Comparison of ENCODE assay signal across 7 cellular contexts in genomic region chr2:105746177-105747080, GRCh38. TPM values are rescaled to one million over a fixed set of nuclear protein-coding genes. Genes with fewer than 3 reads are reported as not detected.
DNase-seq lines count a peak whose midpoint lies in the region; ATAC-seq, FAIRE-seq and TF ChIP-seq lines count a peak whose summit lies in the region.

No MANE protein-coding gene starts in this region.

- H3K4me1 Mint-ChIP-seq in T-cell, result peaks cover 78 to 87% (median 79%) of the 10 kb centered on the region in 3 donors

- CTCF ChIA-PET in T-cell (lab: Charles Lee), result interaction anchor here in 1 of 2 donors (0.6 to 3.5 kb wide), 9 partner anchors 8 to 340 kb away, joined by 3 to 20 read pairs (median 4); no protein-coding TSS in a partner anchor

- FAIRE-seq in kidney (lab: Jason Lieb, UNC), result no peak

- H3K27ac Mint-ChIP-seq in T-cell, result peak overlapping the region; percentile 92 to 98

- TF ChIP-seq CTCF in kidney (IDR thresholded peaks at IDR 0.05; ENCODE audit: borderline replicate concordance, extremely low read depth, insufficient read depth), result no peak

- H3K4me3 ChIP-seq in kidney (ENCODE audit: low read length in 2 of 2), result peak overlapping the region; percentile 73 to 83

- no peaks in the 10 kb centered on the region for H3K36me3 ChIP-seq in kidney (ENCODE audit: control insufficient read depth in 1 of 2, insufficient read depth in 2 of 2, low read length in 2 of 2)

- peak overlapping the region; percentile 64 to 84 for H3K9ac ChIP-seq in kidney (ENCODE audit: low read length in 2 of 2)

- H3K9me3 Mint-ChIP-seq in T-cell, result peaks cover 0 to 6% (median 0%) of the 10 kb centered on the region in 3 donors

- H3K27me3 Mint-ChIP-seq in T-cell, result no peaks in the 10 kb centered on the region

- POLR2A ChIA-PET in T-cell (lab: Charles Lee), result interaction anchor here (0.5 to 2.0 kb wide), 10 partner anchors 9 to 118 kb away, joined by 3 to 11 read pairs (median 4); no protein-coding TSS in a partner anchor

- intact Hi-C loops in kidney (cut with DNase I), result no loop called here

- peak; percentile 50 for ATAC-seq in HG03095 (IDR thresholded peaks at IDR 0.05; ENCODE audit: unreplicated experiment)
- peak; percentile 15 to 41 (median 26) for ATAC-seq in T-cell (replicated peaks in 1 of 4)

- H3K4me3 Mint-ChIP-seq in T-cell, result peak overlapping the region; percentile 95 to 98 (median 98)

- peak overlapping the region; percentile 39 to 63 for H3K27ac ChIP-seq in kidney (ENCODE audit: low read depth in 2 of 2, low read length in 2 of 2)

- H3K9me3 ChIP-seq in kidney (ENCODE audit: control insufficient read depth in 1 of 2, low read length in 2 of 2), result no peaks in the 10 kb centered on the region

- DNase-seq in T-cell, result peak; percentile 49 to 83 (median 69)
- DNase-seq in astrocyte of the hippocampus (ENCODE audit: low read depth, low spot score), result peak; percentile 18
- DNase-seq in kidney, result peak; percentile 90
- peak; percentile 87 to 88 for DNase-seq in stimulated activated CD4-positive, alpha-beta T cell treated with anti-CD3 and anti-CD28 coated beads, Interleukin-2, amount 100 ng/mL, for 48 hours
- no peak for DNase-seq in SKM-1 (lab: John Stamatoyannopoulos, UW; ENCODE audit: unreplicated experiment)

- peak; percentile 33 for TF ChIP-seq POLR2A in GM19193 (IDR thresholded peaks at IDR 0.05; ENCODE audit: extremely low read depth, insufficient read depth, insufficient read length)

- peaks cover 18 to 22% of the 10 kb centered on the region in 2 donors for H3K4me1 ChIP-seq in kidney (ENCODE audit: control insufficient read depth in 1 of 2, insufficient read depth in 1 of 2, low read depth in 1 of 2, low read length in 2 of 2)

- H3K36me3 Mint-ChIP-seq in T-cell, result peaks cover 22% of the 10 kb centered on the region

RNA-seq across cellular contexts. Expression of gene NCK2, which starts 1.7 kb away (rescaled TPM):
- total RNA-seq in T-cell (100 to 1,000 TPM in 4 of 5 donors, 10 to 100 TPM in 1; 97.7 to 154 (median 120) TPM), kidney (52.9 TPM)
- polyA plus RNA-seq in kidney (ENCODE audit: insufficient read depth, low read depth, low replicate concordance), result 22.8 TPM
